8 cellular contexts compared by ENCODE assay signal in genomic region chr22:46738642-46738960, GRCh38. TPM values are rescaled to one million over a fixed set of nuclear protein-coding genes. Genes with fewer than 3 reads are reported as not detected.
DNase-seq lines count a peak whose midpoint lies in the region; ATAC-seq and TF ChIP-seq lines count a peak whose summit lies in the region.

No MANE protein-coding gene starts in this region.

- intact Hi-C loops in mammary epithelial cell (cut with micrococcal nuclease) (loop anchor here (2.0 kb wide), 1 partner anchor 20 kb away; no protein-coding TSS in a partner anchor), aorta (cut with DNase I) (loop anchor here in 1 of 2 donors (2.0 to 10.0 kb wide), 3 partner anchors 16 to 164 kb away; partner anchors contain the start of gene TBC1D22A)

- H3K36me3 ChIP-seq in mammary epithelial cell (ENCODE audit: insufficient read depth, low read length) (no peaks in the 10 kb centered on the region), aorta (ENCODE audit: control insufficient read depth in 1 of 2, insufficient read depth in 2 of 2, low read length in 1 of 2) (no peaks in the 10 kb centered on the region)

- H4K20me1 ChIP-seq in mammary epithelial cell (ENCODE audit: insufficient read depth, low read length), result no peaks in the 10 kb centered on the region

- no peak overlapping the region for H3K9ac ChIP-seq in mammary epithelial cell (ENCODE audit: insufficient read depth, low read length)

- DNase-seq in activated naive CD4-positive, alpha-beta T cell treated with anti-CD3 and anti-CD28 coated beads, Interleukin-2, amount 50 U/mL, for 16 hours, result peak; percentile 34
- DNase-seq in activated naive CD4-positive, alpha-beta T cell treated with anti-CD3 and anti-CD28 coated beads, Interleukin-2, amount 50 U/mL, for 72 hours (ENCODE audit: low spot score in 2 of 2), result no peak
- DNase-seq in mammary epithelial cell (no peak), mesothelial cell of epicardium (ENCODE audit: low spot score in 2 of 2, unreplicated experiment in 2 of 2) (peak in 1 of 2 experiments; percentile 16), aorta (peak in 1 of 2 donors; percentile 53), NCI-H1092 (lab: John Stamatoyannopoulos, UW) (no peak), left lobe of liver (ENCODE audit: low spot score) (no peak), G401 (ENCODE audit: low spot score) (no peak)

- H3K4me1 Mint-ChIP-seq in mesothelial cell of epicardium, result peaks cover 44% of the 10 kb centered on the region

- WGBS in mammary epithelial cell (ENCODE audit: low coverage, missing lambda C conversion rate), result 40% methylated on average over 1 of the region's 14 CpGs
- 3% methylated on average over 14 of the region's 14 CpGs for WGBS in aorta, 2 donors

- H3K27me3 ChIP-seq in mammary epithelial cell (ENCODE audit: insufficient read depth, low read length), result no peaks in the 10 kb centered on the region
- H3K27me3 ChIP-seq in aorta (ENCODE audit: control insufficient read depth in 1 of 2, insufficient read depth in 2 of 2, low read length in 1 of 2), result no peaks in the 10 kb centered on the region

- peaks cover 10 to 19% of the 10 kb centered on the region in 2 donors for H3K36me3 Mint-ChIP-seq in activated naive CD4-positive, alpha-beta T cell treated with anti-CD3 and anti-CD28 coated beads, Interleukin-2, amount 50 U/mL, for 72 hours
- peaks cover 2% of the 10 kb centered on the region for H3K36me3 Mint-ChIP-seq in mesothelial cell of epicardium

- CTCF ChIA-PET in mammary epithelial cell (lab: Charles Lee; ENCODE audit: low non-redundant PET), result no interaction called here

- H3K4me1 ChIP-seq in mammary epithelial cell (ENCODE audit: insufficient read depth, low read length) (peaks cover 19% of the 10 kb centered on the region), aorta (ENCODE audit: control insufficient read depth in 1 of 2, insufficient read depth in 2 of 2, low read length in 2 of 2) (no peaks in the 10 kb centered on the region)

- H3K27ac ChIP-seq in mammary epithelial cell (ENCODE audit: insufficient read depth, low read depth, low read length), result no peak overlapping the region
- H3K27ac ChIP-seq in aorta (ENCODE audit: low read depth in 1 of 2, low read length in 2 of 2), result peak overlapping the region; percentile 43 to 50

- H3K4me3 Mint-ChIP-seq in mesothelial cell of epicardium, result peak overlapping the region; percentile 77

- dilution Hi-C loops in mammary epithelial cell (cut with HindIII; ENCODE audit: low sequenced_read_pairs), result no loop called here

- peak overlapping the region; percentile 74 for H2AFZ ChIP-seq in mammary epithelial cell (ENCODE audit: low read depth, low read length)

- no peaks in the 10 kb centered on the region for H3K27me3 Mint-ChIP-seq in mesothelial cell of epicardium (ENCODE audit: low read depth)

- TF ChIP-seq CTCF in mammary epithelial cell (conservative IDR thresholded peaks at IDR 0.05 in 1 of 2, IDR thresholded peaks at IDR 0.05 in 1 of 2; ENCODE audit: extremely low read depth in 1 of 2, insufficient read depth in 1 of 2, low read depth in 1 of 2, low read length in 2 of 2), result no peak
- no peak for TF ChIP-seq CTCF in mesothelial cell of epicardium (IDR thresholded peaks at IDR 0.05; ENCODE audit: unreplicated experiment)

- peak overlapping the region; percentile 66 for H3K4me2 ChIP-seq in mammary epithelial cell (ENCODE audit: insufficient read depth, low read depth, low read length)

- H3K9me3 Mint-ChIP-seq in activated naive CD4-positive, alpha-beta T cell treated with anti-CD3 and anti-CD28 coated beads, Interleukin-2, amount 50 U/mL, for 72 hours, result peaks cover 0 to 6% of the 10 kb centered on the region in 2 donors
- no peaks in the 10 kb centered on the region for H3K9me3 Mint-ChIP-seq in mesothelial cell of epicardium

- in situ Hi-C loops in mammary epithelial cell (cut with MboI; ENCODE audit: low sequenced_read_pairs in 2 of 2), result no loop called here
- in situ Hi-C loops in G401 (cut with HindIII; ENCODE audit: low sequenced_read_pairs), result no loop called here

- ATAC-seq in activated naive CD4-positive, alpha-beta T cell treated with anti-CD3 and anti-CD28 coated beads, Interleukin-2, amount 50 U/mL, for 72 hours, result no peak
- ATAC-seq in aorta (ENCODE audit: low FRiP score) (peak; percentile 30), left lobe of liver (no peak)

- H3K27ac Mint-ChIP-seq in activated naive CD4-positive, alpha-beta T cell treated with anti-CD3 and anti-CD28 coated beads, Interleukin-2, amount 50 U/mL, for 72 hours, result peak overlapping the region in 1 of 2 donors; percentile 85
- peak overlapping the region; percentile 80 for H3K27ac Mint-ChIP-seq in mesothelial cell of epicardium

- H3K9me3 ChIP-seq in mammary epithelial cell (replicated peaks; ENCODE audit: insufficient read depth, low read length) (no peaks in the 10 kb centered on the region), aorta (ENCODE audit: control insufficient read depth, low read length) (no peaks in the 10 kb centered on the region)

- H3K4me3 ChIP-seq in mammary epithelial cell (replicated peaks in 1 of 3; ENCODE audit: insufficient read depth in 1 of 3, low read depth in 2 of 3, low read length in 3 of 3) (peak overlapping the region; percentile 38 to 66 (median 65)), aorta (ENCODE audit: low read length in 2 of 2) (peak overlapping the region; percentile 90 to 95)

- no TSS peak for BruUV-seq in mammary epithelial cell (replicated peaks; lab: Mats Ljungman, UMichigan)

- H3K79me2 ChIP-seq in mammary epithelial cell (ENCODE audit: insufficient read depth, low read length), result peaks cover 37% of the 10 kb centered on the region

RNA-seq across cellular contexts. Expression of gene CERK, which starts 0.5 kb away (rescaled TPM):
- 10 to 100 TPM; 44.8 to 48.0 TPM for total RNA-seq in activated naive CD4-positive, alpha-beta T cell treated with anti-CD3 and anti-CD28 coated beads, Interleukin-2, amount 50 U/mL, for 72 hours
- total RNA-seq in mammary epithelial cell (10 to 100 TPM; 16.3 to 17.5 TPM), mesothelial cell of epicardium (50.7 to 51.9 TPM (median 51.3 TPM) in 3 replicates), aorta (10 to 100 TPM; 33.8 to 38.1 TPM), left lobe of liver (22.0 TPM)
- polyA plus RNA-seq in mammary epithelial cell (16.0 TPM), aorta (10 to 100 TPM; 20.6 to 41.6 TPM)
- 27.8 TPM for polyA minus RNA-seq in mammary epithelial cell
- 50.3 and 70.0 TPM in 2 replicates for total RNA-seq in G401 (2014; rRNA removed; shearing (Covaris generic))

RNA-seq across cellular contexts. Expression of gene TBC1D22A, which starts 23.8 kb away (rescaled TPM):
- 10 to 100 TPM; 17.8 to 50.8 TPM for total RNA-seq in activated naive CD4-positive, alpha-beta T cell treated with anti-CD3 and anti-CD28 coated beads, Interleukin-2, amount 50 U/mL, for 72 hours
- total RNA-seq in mammary epithelial cell (10 to 100 TPM; 19.3 to 27.0 TPM), mesothelial cell of epicardium (26.2 to 26.7 TPM (median 26.6 TPM) in 3 replicates), aorta (10 to 100 TPM; 21.1 to 37.1 TPM), left lobe of liver (12.4 TPM)
- polyA plus RNA-seq in mammary epithelial cell (17.0 TPM), aorta (10 to 100 TPM; 10.8 to 14.7 TPM)
- 6.4 TPM for polyA minus RNA-seq in mammary epithelial cell
- total RNA-seq in G401 (2014; rRNA removed; shearing (Covaris generic)), result 11.1 and 14.1 TPM in 2 replicates
